ENCODE assay signal across 8 cellular contexts in the genomic region with DNA sequence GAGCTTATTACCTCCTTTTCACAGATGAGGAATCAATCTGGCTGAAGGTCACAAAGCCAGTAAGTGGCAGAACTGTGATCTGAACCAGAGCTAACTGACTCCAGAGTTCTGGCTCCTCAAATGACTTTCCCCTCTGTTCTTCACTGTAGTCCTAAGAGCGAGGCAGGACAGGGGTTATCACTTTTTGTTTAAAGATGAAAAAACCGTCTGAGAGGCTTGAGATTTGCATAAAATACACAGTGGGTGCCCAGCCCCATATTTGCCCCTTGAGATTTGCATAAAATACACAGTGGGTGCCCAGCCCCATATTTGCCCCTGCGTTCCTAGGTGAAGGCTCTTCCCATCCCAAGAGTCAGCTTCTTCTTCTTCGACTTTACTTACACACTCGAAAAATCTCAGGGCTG. TPM values are rescaled to one million over a fixed set of nuclear protein-coding genes. Genes with fewer than 3 reads are reported as not detected.
A peak's percentile ranks its signal among the peaks of the same experiment; 100 is the strongest.
DNase-seq lines count a peak whose midpoint lies in the region; ATAC-seq and FAIRE-seq lines count a peak whose summit lies in the region.

No MANE protein-coding gene starts in this region.

- no peak for DNase-seq in activated naive CD4-positive, alpha-beta T cell treated with anti-CD3 and anti-CD28 coated beads, Interleukin-2, amount 50 U/mL, for 16 hours
- no peak for DNase-seq in activated naive CD8-positive, alpha-beta T cell treated with anti-CD3 and anti-CD28 coated beads for 36 hours
- no peak for DNase-seq in immature natural killer cell
- no peak for DNase-seq in stimulated activated naive CD8-positive, alpha-beta T cell treated with anti-CD3 and anti-CD28 coated beads, Interleukin-15, Interleukin-2, amounts not matched to agents 100 U/mL and 50 U/mL, for 24 hours
- no peak for DNase-seq in RCC 7860 (ENCODE audit: low spot score)
- DNase-seq in HUDEP-2 (lab: John Stamatoyannopoulos, UW; ENCODE audit: unreplicated experiment in 76 of 76), result no peak

- H3K4me3 Mint-ChIP-seq in activated naive CD4-positive, alpha-beta T cell treated with anti-CD3 and anti-CD28 coated beads, Interleukin-2, amount 50 U/mL, for 24 hours, result peak overlapping the region; percentile 72
- H3K4me3 Mint-ChIP-seq in activated naive CD8-positive, alpha-beta T cell treated with anti-CD3 and anti-CD28 coated beads for 36 hours, result peak overlapping the region; percentile 43
- peak overlapping the region; percentile 72 to 85 (median 82) for H3K4me3 Mint-ChIP-seq in immature natural killer cell

- no peaks in the 10 kb centered on the region for H3K9me3 Mint-ChIP-seq in activated naive CD4-positive, alpha-beta T cell treated with anti-CD3 and anti-CD28 coated beads, Interleukin-2, amount 50 U/mL, for 24 hours
- H3K9me3 Mint-ChIP-seq in activated naive CD8-positive, alpha-beta T cell treated with anti-CD3 and anti-CD28 coated beads for 36 hours, result no peaks in the 10 kb centered on the region
- H3K9me3 Mint-ChIP-seq in immature natural killer cell, result no peaks in the 10 kb centered on the region

- no peak overlapping the region for H3K27ac Mint-ChIP-seq in activated naive CD4-positive, alpha-beta T cell treated with anti-CD3 and anti-CD28 coated beads, Interleukin-2, amount 50 U/mL, for 24 hours
- H3K27ac Mint-ChIP-seq in activated naive CD8-positive, alpha-beta T cell treated with anti-CD3 and anti-CD28 coated beads for 36 hours, result no peak overlapping the region
- H3K27ac Mint-ChIP-seq in immature natural killer cell, result peak overlapping the region in 2 of 6 donors; percentile 2 to 61

- H3K36me3 Mint-ChIP-seq in activated naive CD4-positive, alpha-beta T cell treated with anti-CD3 and anti-CD28 coated beads, Interleukin-2, amount 50 U/mL, for 24 hours, result peaks cover 5% of the 10 kb centered on the region
- H3K36me3 Mint-ChIP-seq in activated naive CD8-positive, alpha-beta T cell treated with anti-CD3 and anti-CD28 coated beads for 36 hours, result peaks cover 25% of the 10 kb centered on the region
- peaks cover 0 to 4% (median 0%) of the 10 kb centered on the region in 3 donors for H3K36me3 Mint-ChIP-seq in immature natural killer cell

- FAIRE-seq in RCC 7860 (lab: Jason Lieb, UNC), result no peak

- ATAC-seq in HG03159 (IDR thresholded peaks at IDR 0.05; ENCODE audit: unreplicated experiment), result peak; percentile 38
- peak; percentile 42 for ATAC-seq in stimulated activated naive CD8-positive, alpha-beta T cell treated with anti-CD3 and anti-CD28 coated beads, Interleukin-15, Interleukin-2, amounts not matched to agents 100 U/mL and 50 U/mL, for 24 hours

- H3K4me1 Mint-ChIP-seq in activated naive CD4-positive, alpha-beta T cell treated with anti-CD3 and anti-CD28 coated beads, Interleukin-2, amount 50 U/mL, for 24 hours, result peaks cover 26% of the 10 kb centered on the region
- peaks cover 18% of the 10 kb centered on the region for H3K4me1 Mint-ChIP-seq in activated naive CD8-positive, alpha-beta T cell treated with anti-CD3 and anti-CD28 coated beads for 36 hours
- H3K4me1 Mint-ChIP-seq in immature natural killer cell, result peaks cover 9 to 18% of the 10 kb centered on the region in 2 donors

- no peaks in the 10 kb centered on the region for H3K27me3 Mint-ChIP-seq in activated naive CD4-positive, alpha-beta T cell treated with anti-CD3 and anti-CD28 coated beads, Interleukin-2, amount 50 U/mL, for 24 hours
- no peaks in the 10 kb centered on the region for H3K27me3 Mint-ChIP-seq in activated naive CD8-positive, alpha-beta T cell treated with anti-CD3 and anti-CD28 coated beads for 36 hours
- H3K27me3 Mint-ChIP-seq in immature natural killer cell (ENCODE audit: low read depth in 3 of 3), result peaks cover 0 to 3% (median 3%) of the 10 kb centered on the region in 3 donors

RNA-seq across cellular contexts. Expression of a gene that starts 0.7 kb away (rescaled TPM):
- total RNA-seq in activated naive CD8-positive, alpha-beta T cell treated with anti-CD3 and anti-CD28 coated beads for 36 hours, result 1 to 10 TPM; 1.9 TPM
- 1 to 10 TPM in 1 of 3 donors, under 1 TPM in 1, not detected in 1; 0.49 to 1.1 TPM for polyA plus RNA-seq in immature natural killer cell

RNA-seq across cellular contexts. Expression of a gene that starts 16.9 kb away (rescaled TPM):
- 100 to 1,000 TPM; 219 to 222 TPM for total RNA-seq in activated naive CD8-positive, alpha-beta T cell treated with anti-CD3 and anti-CD28 coated beads for 36 hours
- polyA plus RNA-seq in immature natural killer cell, result 100 to 1,000 TPM; 174 to 205 (median 183) TPM
